Comparison of ENCODE assay signal across 1 cellular context in the genomic region with DNA sequence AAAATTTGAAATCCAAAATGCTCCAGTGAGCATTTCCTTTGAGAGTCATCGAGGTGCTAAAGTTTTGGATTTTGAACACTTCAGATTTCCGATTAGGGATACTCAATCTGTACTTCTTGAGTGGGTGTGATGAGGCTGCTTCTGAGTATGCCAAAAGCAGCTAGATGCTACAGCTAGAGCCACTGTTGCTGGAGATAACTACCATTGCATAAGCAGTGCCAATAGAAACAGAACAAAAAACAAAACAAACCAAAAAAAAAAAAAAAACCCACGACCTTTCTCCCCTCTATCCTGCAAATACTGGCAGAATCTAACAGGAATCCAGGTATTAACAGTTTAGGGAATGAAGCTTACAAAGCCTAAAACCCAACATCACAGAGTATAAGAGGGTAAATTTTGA.
TF ChIP-seq lines count a peak whose summit lies in the region.

No MANE protein-coding gene starts in this region.

TF ChIP-seq in IMR-90, 13 proteins besides CTCF, POLR2A, EP300 and RAD21 (continued from another document):
- TF ChIP-seq, protein P1, sequence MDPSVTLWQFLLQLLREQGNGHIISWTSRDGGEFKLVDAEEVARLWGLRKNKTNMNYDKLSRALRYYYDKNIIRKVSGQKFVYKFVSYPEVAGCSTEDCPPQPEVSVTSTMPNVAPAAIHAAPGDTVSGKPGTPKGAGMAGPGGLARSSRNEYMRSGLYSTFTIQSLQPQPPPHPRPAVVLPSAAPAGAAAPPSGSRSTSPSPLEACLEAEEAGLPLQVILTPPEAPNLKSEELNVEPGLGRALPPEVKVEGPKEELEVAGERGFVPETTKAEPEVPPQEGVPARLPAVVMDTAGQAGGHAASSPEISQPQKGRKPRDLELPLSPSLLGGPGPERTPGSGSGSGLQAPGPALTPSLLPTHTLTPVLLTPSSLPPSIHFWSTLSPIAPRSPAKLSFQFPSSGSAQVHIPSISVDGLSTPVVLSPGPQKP (IDR thresholded peaks at IDR 0.05; ENCODE audit: borderline replicate concordance, low read depth, low read length) = no peak
